ENCODE assay signal across 8 cellular contexts in the genomic region with DNA sequence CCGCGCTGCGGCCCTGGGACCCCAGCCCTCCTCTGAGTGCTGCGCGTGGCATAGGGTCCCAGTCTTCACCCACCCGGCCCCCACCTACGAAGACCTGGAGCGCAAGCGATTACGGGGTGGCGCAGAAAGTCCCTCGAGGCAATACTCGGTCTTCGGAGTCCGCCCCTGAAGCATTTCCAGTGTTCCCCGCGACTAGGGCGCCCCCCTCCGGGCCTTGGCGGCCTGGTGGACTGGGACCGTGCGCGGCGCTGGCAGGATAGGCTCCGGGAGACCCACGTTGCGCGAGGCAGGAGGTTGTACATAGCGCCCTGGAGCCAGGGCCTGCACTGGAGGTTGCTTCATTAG. TPM values are rescaled to one million over a fixed set of nuclear protein-coding genes. Genes with fewer than 3 reads are reported as not detected.
DNase-seq lines count a peak whose midpoint lies in the region; ATAC-seq and TF ChIP-seq lines count a peak whose summit lies in the region.

No MANE protein-coding gene starts in this region.

- DNase-seq in AML-193 (lab: John Stamatoyannopoulos, UW), result peak; percentile 97 to 98
- peak; percentile 77 for DNase-seq in NCI-H460 (ENCODE audit: extremely low read depth, low read depth)
- peak; percentile 97 for DNase-seq in activated CD4-positive, alpha-beta T cell treated with anti-CD3 and anti-CD28 coated beads for 36 hours
- peak; percentile 92 for DNase-seq in chondrocyte (ENCODE audit: low spot score)
- DNase-seq in left kidney (ENCODE audit: low read depth, low spot score), result peak; percentile 96
- DNase-seq in stimulated activated CD4-positive, alpha-beta T cell treated with anti-CD3 and anti-CD28 coated beads, Interleukin-2, amount 100 ng/mL, for 4 hours (ENCODE audit: low read depth), result peak; percentile 93

- H3K4me1 Mint-ChIP-seq in activated CD4-positive, alpha-beta T cell treated with anti-CD3 and anti-CD28 coated beads for 36 hours, result peaks cover 33% of the 10 kb centered on the region
- H3K4me1 Mint-ChIP-seq in chondrocyte (ENCODE audit: low read depth), result peaks cover 38% of the 10 kb centered on the region

- ATAC-seq in GM19035 (IDR thresholded peaks at IDR 0.05; ENCODE audit: unreplicated experiment) (peak; percentile 53), HG03280 (IDR thresholded peaks at IDR 0.05; ENCODE audit: unreplicated experiment) (peak; percentile 54)
- ATAC-seq in activated CD4-positive, alpha-beta T cell treated with anti-CD3 and anti-CD28 coated beads for 36 hours, result peak; percentile 79

- POLR2A ChIA-PET in activated CD4-positive, alpha-beta T cell treated with anti-CD3 and anti-CD28 coated beads for 36 hours (lab: Charles Lee), result interaction anchor here (0.9 to 1.6 kb wide), 7 partner anchors 21 to 503 kb away, joined by 3 to 13 read pairs (median 4); a partner anchor contains a TSS

- H3K27ac Mint-ChIP-seq in activated CD4-positive, alpha-beta T cell treated with anti-CD3 and anti-CD28 coated beads for 36 hours, result peak overlapping the region; percentile 93
- H3K27ac Mint-ChIP-seq in chondrocyte (ENCODE audit: unreplicated experiment), result peak overlapping the region; percentile 85

- peak overlapping the region; percentile 90 for H3K4me3 Mint-ChIP-seq in activated CD4-positive, alpha-beta T cell treated with anti-CD3 and anti-CD28 coated beads for 36 hours
- peak overlapping the region; percentile 89 for H3K4me3 Mint-ChIP-seq in chondrocyte (ENCODE audit: unreplicated experiment)

- TF ChIP-seq CTCF in chondrocyte (IDR thresholded peaks at IDR 0.05), result peak; percentile 92

- intact Hi-C loops in activated CD4-positive, alpha-beta T cell treated with anti-CD3 and anti-CD28 coated beads for 36 hours (cut with DNase I, micrococcal nuclease), result loop anchor here (1.0 to 2.0 kb wide), 12 partner anchors 29 to 504 kb away; a partner anchor contains a TSS

- no peaks in the 10 kb centered on the region for H3K9me3 Mint-ChIP-seq in activated CD4-positive, alpha-beta T cell treated with anti-CD3 and anti-CD28 coated beads for 36 hours (ENCODE audit: low read depth)
- H3K9me3 Mint-ChIP-seq in chondrocyte (ENCODE audit: low read depth), result peaks cover 6% of the 10 kb centered on the region

- H3K27me3 Mint-ChIP-seq in activated CD4-positive, alpha-beta T cell treated with anti-CD3 and anti-CD28 coated beads for 36 hours, result no peaks in the 10 kb centered on the region
- H3K27me3 Mint-ChIP-seq in chondrocyte (ENCODE audit: low read depth), result no peaks in the 10 kb centered on the region

- CTCF ChIA-PET in activated CD4-positive, alpha-beta T cell treated with anti-CD3 and anti-CD28 coated beads for 36 hours (lab: Charles Lee), result interaction anchor here (0.6 to 10.4 kb wide), 47 partner anchors 9 to 1011 kb away, joined by 3 to 263 read pairs (median 7); a partner anchor contains a TSS

- H3K36me3 Mint-ChIP-seq in activated CD4-positive, alpha-beta T cell treated with anti-CD3 and anti-CD28 coated beads for 36 hours (ENCODE audit: low read depth), result peaks cover 3% of the 10 kb centered on the region
- no peaks in the 10 kb centered on the region for H3K36me3 Mint-ChIP-seq in chondrocyte (ENCODE audit: low read depth)

RNA-seq across cellular contexts. Expression of a gene that starts 0.6 kb away (rescaled TPM):
- 5.9 and 6.8 TPM in 2 replicates for total RNA-seq in NCI-H460 (2014; rRNA removed; shearing (Covaris generic))
- 7.0 and 8.9 TPM in 2 replicates for polyA plus RNA-seq in NCI-H460 (2014; cell fraction: nucleus; rRNA removed)
- 1 to 10 TPM; 6.7 to 7.3 TPM for total RNA-seq in activated CD4-positive, alpha-beta T cell treated with anti-CD3 and anti-CD28 coated beads for 36 hours
- 2.1 to 5.1 TPM (median 4.6 TPM) in 3 replicates for total RNA-seq in chondrocyte

RNA-seq across cellular contexts. Expression of a gene that starts 29.5 kb away (rescaled TPM):
- total RNA-seq in NCI-H460 (2014; rRNA removed; shearing (Covaris generic)), result 7.9 and 10.2 TPM in 2 replicates
- 10.0 and 18.4 TPM in 2 replicates for polyA plus RNA-seq in NCI-H460 (2014; cell fraction: nucleus; rRNA removed)
- 1 to 10 TPM; 3.6 to 4.9 TPM for total RNA-seq in activated CD4-positive, alpha-beta T cell treated with anti-CD3 and anti-CD28 coated beads for 36 hours
- total RNA-seq in chondrocyte, result 6.2 to 7.0 TPM (median 6.8 TPM) in 3 replicates

Comparison
In these comparisons a context has a peak if more than half of its experiments do, and no peak if none do; other contexts are left out.
1. Peak in every context shown above with its lines: DNase-seq and ATAC-seq.